Comparison of ENCODE assay signal across 23 cellular contexts in genomic region chr11:9651481-9651880, GRCh38. TPM values are rescaled to one million over a fixed set of nuclear protein-coding genes. Genes with fewer than 3 reads are reported as not detected.
DNase-seq lines count a peak whose midpoint lies in the region; ATAC-seq, FAIRE-seq and TF ChIP-seq lines count a peak whose summit lies in the region.
"Had no signal": no experiment of that assay in that cellular context is flagged by ENCODE, and none has a peak within 500 bp of the region (broad histone marks: within the 10 kb centered on the region; RNA-seq: fewer than 3 reads in every experiment).

No MANE protein-coding gene starts in this region.

- no peak overlapping the region for H3K9ac ChIP-seq in trophoblast cell (ENCODE audit: low read length)

- no peak overlapping the region for H4K91ac ChIP-seq in trophoblast cell (ENCODE audit: low read depth, low read length)

- POLR2A ChIA-PET in CD4-positive, alpha-beta T cell (lab: Charles Lee), result no interaction called here

- no CpG with 5 or more reads among the region's 7 CpGs for WGBS in trophoblast cell (ENCODE audit: extremely low coverage, insufficient coverage, insufficient read length)

- no peak overlapping the region for H2BK12ac ChIP-seq in trophoblast cell (ENCODE audit: low read length)

- H3K9me3 Mint-ChIP-seq in CD4-positive, alpha-beta T cell, result peaks cover 4% of the 10 kb centered on the region

- no peaks in the 10 kb centered on the region for H3K27me3 ChIP-seq in HL-60 (ENCODE audit: insufficient read depth, poor library complexity, severe bottlenecking)
- H3K27me3 ChIP-seq in bronchial epithelial cell (ENCODE audit: control insufficient read depth, insufficient read depth, low read length), result no peaks in the 10 kb centered on the region
- H3K27me3 ChIP-seq in foreskin keratinocyte, result no peaks in the 10 kb centered on the region
- H3K27me3 ChIP-seq in trophoblast cell (ENCODE audit: insufficient read depth, low read length), result no peaks in the 10 kb centered on the region
- no peaks in the 10 kb centered on the region for H3K27me3 ChIP-seq in CD4-positive, alpha-beta T cell (ENCODE audit: control insufficient read depth, insufficient read depth, low read length)
- H3K27me3 ChIP-seq: BE2C, Peyer's patch had no signal

- no peak for ATAC-seq in foreskin keratinocyte
- no peak for ATAC-seq in GM19351 (IDR thresholded peaks at IDR 0.05; ENCODE audit: unreplicated experiment)
- ATAC-seq in CD4-positive, alpha-beta T cell (ENCODE audit: poor library complexity), result no peak

- H3K27ac ChIP-seq in HL-60 (replicated peaks) (peak overlapping the region; percentile 36), foreskin keratinocyte (no peak overlapping the region), trophoblast cell (ENCODE audit: low read depth, low read length) (peak overlapping the region; percentile 32)
- no peak overlapping the region for H3K27ac ChIP-seq in CD4-positive, alpha-beta T cell (ENCODE audit: low read depth, low read length)

- H3K14ac ChIP-seq in trophoblast cell (ENCODE audit: low read length), result no peak overlapping the region

- H3K4me1 Mint-ChIP-seq in CD4-positive, alpha-beta T cell (ENCODE audit: low read depth), result no peaks in the 10 kb centered on the region

- H2BK5ac ChIP-seq in trophoblast cell (ENCODE audit: low read depth, low read length, poor library complexity), result no peak overlapping the region

- H2BK120ac ChIP-seq in trophoblast cell (ENCODE audit: insufficient read depth, low read length, poor library complexity), result no peak overlapping the region

- no peak overlapping the region for H3K4me3 ChIP-seq in HL-60 (replicated peaks; ENCODE audit: insufficient read depth, low read length)
- H3K4me3 ChIP-seq in bronchial epithelial cell (ENCODE audit: low read depth, low read length), result no peak overlapping the region
- H3K4me3 ChIP-seq in trophoblast cell (ENCODE audit: low read depth, low read length), result no peak overlapping the region
- H3K4me3 ChIP-seq: Peyer's patch had no signal

- no peak overlapping the region for H4K8ac ChIP-seq in trophoblast cell (ENCODE audit: low read depth, low read length)

- DNase-seq in HL-60 (ENCODE audit: low read depth in 1 of 2, low spot score in 1 of 2), result no peak
- peak; percentile 38 for DNase-seq in bronchial epithelial cell (ENCODE audit: low read depth)
- DNase-seq in foreskin keratinocyte, result peak; percentile 18 to 54
- DNase-seq in trophoblast cell, result peak in 1 of 2 donors; percentile 57
- no peak for DNase-seq in CD4-positive, alpha-beta T cell
- no peak for DNase-seq in NCI-H2081 treated with DMSO at 0.1 percent for 48 hours (lab: John Stamatoyannopoulos, UW)
- no peak for DNase-seq in stimulated activated naive CD4-positive, alpha-beta T cell (lab: John Stamatoyannopoulos, UW)
- DNase-seq: 8988T, ACHN, BE2C, Calu3, DMS79 treated with DMSO at 0.1 percent for 48 hours, HCEC 1CT, Karpas-422, NCI-H2029, NCI-H2227 treated with DMSO at 0.1 percent for 48 hours, NCI-H526 treated with DMSO at 0.1 percent for 48 hours, Peyer's patch, SHP77 treated with DMSO at 0.1 percent for 48 hours had no signal

- H2AK5ac ChIP-seq in trophoblast cell (ENCODE audit: low read length), result no peak overlapping the region

- H3K27me3 Mint-ChIP-seq in CD4-positive, alpha-beta T cell, result no peaks in the 10 kb centered on the region

- no peak overlapping the region for H3K27ac Mint-ChIP-seq in CD4-positive, alpha-beta T cell

- H2AFZ ChIP-seq in trophoblast cell (ENCODE audit: insufficient read depth, low read length, poor library complexity), result no peak overlapping the region

- CTCF ChIA-PET in CD4-positive, alpha-beta T cell (lab: Charles Lee), result interaction anchor here (0.5 kb wide), 1 partner anchor 92 kb away, joined by 3 read pairs; no protein-coding TSS in a partner anchor

- H3K4me2 ChIP-seq in trophoblast cell (ENCODE audit: low read length), result no peak overlapping the region

- no peaks in the 10 kb centered on the region for H3K79me2 ChIP-seq in trophoblast cell (ENCODE audit: control insufficient read depth, insufficient read depth, low read length, poor library complexity)

- no peak overlapping the region for H3K4me3 Mint-ChIP-seq in CD4-positive, alpha-beta T cell
- H3K4me3 Mint-ChIP-seq: CD14-positive monocyte had no signal

- no peaks in the 10 kb centered on the region for H3K36me3 Mint-ChIP-seq in CD4-positive, alpha-beta T cell (ENCODE audit: low read depth)

- TF ChIP-seq CTCF in HL-60 (IDR thresholded peaks at IDR 0.05; ENCODE audit: insufficient read depth, low read length), result no peak
- no peak for TF ChIP-seq CTCF in bronchial epithelial cell (IDR thresholded peaks at IDR 0.05; ENCODE audit: insufficient read depth, low read length, severe bottlenecking)
- TF ChIP-seq CTCF in foreskin keratinocyte (conservative IDR thresholded peaks at IDR 0.05), result no peak
- TF ChIP-seq CTCF in CD4-positive, alpha-beta T cell (IDR thresholded peaks at IDR 0.05), result no peak

- no peak overlapping the region for H4K12ac ChIP-seq in trophoblast cell (ENCODE audit: low read depth, low read length)

- no peak for FAIRE-seq in bronchial epithelial cell (lab: Jason Lieb, UNC)
- FAIRE-seq: GM12891, H1 had no signal

- H3K36me3 ChIP-seq in bronchial epithelial cell (ENCODE audit: control insufficient read depth, insufficient read depth, low read length), result no peaks in the 10 kb centered on the region
- H3K36me3 ChIP-seq in trophoblast cell (ENCODE audit: control insufficient read depth in 1 of 2, insufficient read depth in 2 of 2, low read length in 2 of 2), result no peaks in the 10 kb centered on the region
- H3K36me3 ChIP-seq: BE2C, Peyer's patch had no signal

- H3K9me3 ChIP-seq in trophoblast cell (ENCODE audit: insufficient read depth, low read depth, low read length), result no peaks in the 10 kb centered on the region
- no peaks in the 10 kb centered on the region for H3K9me3 ChIP-seq in CD4-positive, alpha-beta T cell (ENCODE audit: control insufficient read depth, low read length)
- H3K9me3 ChIP-seq: BE2C, Peyer's patch had no signal

- H3K23ac ChIP-seq in trophoblast cell (ENCODE audit: low read length), result no peak overlapping the region

- H3K4me1 ChIP-seq in foreskin keratinocyte, result peaks cover 4% of the 10 kb centered on the region
- H3K4me1 ChIP-seq in trophoblast cell (ENCODE audit: control insufficient read depth in 1 of 2, insufficient read depth in 2 of 2, low read length in 2 of 2), result peaks cover 12 to 20% of the 10 kb centered on the region in 2 experiments
- H3K4me1 ChIP-seq: BE2C, Peyer's patch had no signal

- no peak overlapping the region for H3K4ac ChIP-seq in trophoblast cell (ENCODE audit: low read depth, low read length)

- H3K18ac ChIP-seq in trophoblast cell (ENCODE audit: low read length), result no peak overlapping the region

- intact Hi-C loops in CD4-positive, alpha-beta T cell (cut with DNase I, micrococcal nuclease), result no loop called here

- H3K79me1 ChIP-seq in trophoblast cell (ENCODE audit: low read length), result peaks cover 4% of the 10 kb centered on the region

RNA-seq across cellular contexts. Expression of gene SWAP70, which starts 12.4 kb away (rescaled TPM):
- total RNA-seq in bronchial epithelial cell (26.3 and 27.1 TPM in 2 replicates), foreskin keratinocyte (31.5 and 31.7 TPM in 2 replicates)
- 9.5 and 10.6 TPM in 2 replicates for polyA plus RNA-seq in foreskin keratinocyte
- polyA plus RNA-seq in trophoblast cell (2013), result 70.7 and 73.1 TPM in 2 replicates
- total RNA-seq in CD4-positive, alpha-beta T cell, result 1 to 10 TPM; 4.0 to 4.1 TPM

Comparison
In these comparisons a context has a peak if more than half of its experiments do, and no peak if none do; other contexts are left out.
1. DNase-seq: peak in bronchial epithelial cell (single experiment) and foreskin keratinocyte (2 of 2); none in HL-60 (0 of 2), CD4-positive, alpha-beta T cell (0 of 10), NCI-H2081 treated with DMSO at 0.1 percent for 48 hours (single experiment) and stimulated activated naive CD4-positive, alpha-beta T cell (0 of 6).
2. H3K27ac ChIP-seq: peak in HL-60 (single experiment) and trophoblast cell (single experiment); none in foreskin keratinocyte (single experiment) and CD4-positive, alpha-beta T cell (single experiment).